Comparison of ENCODE assay signal across 22 cellular contexts in the genomic region with DNA sequence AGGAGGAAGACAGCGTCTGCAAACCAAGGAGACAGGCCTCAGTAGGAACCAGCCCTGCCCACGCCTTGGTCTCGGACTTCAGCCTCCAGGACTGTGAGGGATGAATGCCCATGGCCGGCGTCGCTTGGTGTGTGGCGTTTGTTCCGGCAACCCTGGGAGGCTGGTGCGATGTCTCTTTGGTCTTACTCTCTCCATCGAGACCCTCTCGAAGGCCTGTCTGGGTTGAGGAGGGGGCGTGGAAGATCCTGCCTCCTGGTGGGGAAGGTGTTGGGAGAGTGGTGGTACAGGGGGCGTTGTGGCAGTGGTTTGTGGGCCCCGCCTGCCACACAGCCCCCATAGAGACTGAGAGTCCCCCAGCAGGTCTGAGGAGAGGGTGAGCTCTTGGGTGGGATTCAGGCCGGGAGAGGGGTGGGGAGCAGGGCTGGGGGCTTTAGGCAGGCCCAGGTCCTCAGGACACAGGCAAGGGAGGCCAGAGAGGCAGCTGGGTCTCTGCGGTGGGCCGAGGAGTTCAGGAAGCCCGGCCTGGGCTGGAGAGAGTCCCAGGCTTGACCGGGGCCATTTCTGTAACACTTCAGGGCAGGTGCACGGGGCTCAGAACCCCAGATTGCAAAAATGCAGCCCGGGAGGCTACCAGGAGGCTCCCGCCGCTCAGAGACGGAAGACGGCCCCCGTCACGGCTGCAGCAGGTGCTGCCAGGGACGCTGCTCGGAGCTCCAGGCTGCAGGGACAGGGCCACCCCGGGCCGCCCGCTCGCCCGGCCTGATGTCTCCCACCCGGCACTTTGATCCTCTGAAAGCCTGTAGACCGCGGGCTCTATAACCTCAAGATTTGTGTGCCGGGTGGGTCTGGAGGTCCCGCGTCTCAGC. TPM values are rescaled to one million over a fixed set of nuclear protein-coding genes. Genes with fewer than 3 reads are reported as not detected.
DNase-seq lines count a peak whose midpoint lies in the region; ATAC-seq, FAIRE-seq and TF ChIP-seq lines count a peak whose summit lies in the region.
"Had no signal": no experiment of that assay in that cellular context is flagged by ENCODE, and none has a peak within 500 bp of the region (broad histone marks: within the 10 kb centered on the region; RNA-seq: fewer than 3 reads in every experiment).

No MANE protein-coding gene starts in this region.

- no peak for ATAC-seq in IMR-90 (ENCODE audit: low read depth)
- peak; percentile 29 for ATAC-seq in stimulated activated effector memory CD8-positive, alpha-beta T cell treated with anti-CD3 and anti-CD28 coated beads, Interleukin-12 subunit alpha, Interleukin-12 subunit beta, amount 100 ng/mL, for 72 hours
- ATAC-seq in HG02610 (IDR thresholded peaks at IDR 0.05; ENCODE audit: unreplicated experiment): no peak
- ATAC-seq in activated CD4-positive, alpha-beta T cell treated with anti-CD3 and anti-CD28 coated beads for 36 hours: no peak
- ATAC-seq: HCT116, Right ventricle myocardium inferior had no signal

- no peak overlapping the region for H3K56ac ChIP-seq in IMR-90 (ENCODE audit: extremely low read depth, insufficient read depth, low read length)
- no peak overlapping the region for H3K56ac ChIP-seq in H1 (replicated peaks; ENCODE audit: insufficient read length, low read depth, low read length)

- no peak overlapping the region for H2BK15ac ChIP-seq in IMR-90 (ENCODE audit: low read depth, low read length)
- H2BK15ac ChIP-seq in H1 (ENCODE audit: low read length): no peak overlapping the region

- H3K27me3 Mint-ChIP-seq in activated CD4-positive, alpha-beta T cell treated with anti-CD3 and anti-CD28 coated beads for 36 hours: peaks cover 2% of the 10 kb centered on the region

- intact Hi-C loops in IMR-90 (cut with micrococcal nuclease): no loop called here
- intact Hi-C loops in activated CD4-positive, alpha-beta T cell treated with anti-CD3 and anti-CD28 coated beads for 36 hours (cut with DNase I, micrococcal nuclease): no loop called here

- no peaks in the 10 kb centered on the region for H3K79me2 ChIP-seq in H1 (ENCODE audit: control insufficient read depth in 1 of 2, insufficient read depth in 2 of 2, low read length in 2 of 2)

- H3K79me1 ChIP-seq in IMR-90 (ENCODE audit: low read depth in 1 of 2, low read length in 2 of 2): no peaks in the 10 kb centered on the region
- H3K79me1 ChIP-seq in H1 (ENCODE audit: low read depth, low read length): no peaks in the 10 kb centered on the region

- H4K91ac ChIP-seq in IMR-90 (ENCODE audit: insufficient read depth, low read depth, low read length) (no peak overlapping the region), H1 (replicated peaks; ENCODE audit: insufficient read length, low read length) (no peak overlapping the region)

- no peak for TF ChIP-seq POLR2A in IMR-90 (IDR thresholded peaks at IDR 0.05; ENCODE audit: low read depth, low read length)
- TF ChIP-seq POLR2A in H1 (IDR thresholded peaks at IDR 0.05; ENCODE audit: control extremely low read depth in 1 of 2, low read depth in 2 of 2, low read length in 2 of 2): no peak

- dilution Hi-C loops in IMR-90 (cut with HindIII; ENCODE audit: low sequenced_read_pairs, unreplicated experiment): no loop called here

- H3K4me3 Mint-ChIP-seq in stimulated activated effector memory CD8-positive, alpha-beta T cell treated with anti-CD3 and anti-CD28 coated beads, Interleukin-12 subunit alpha, Interleukin-12 subunit beta, amount 100 ng/mL, for 72 hours: no peak overlapping the region
- no peak overlapping the region for H3K4me3 Mint-ChIP-seq in activated CD4-positive, alpha-beta T cell treated with anti-CD3 and anti-CD28 coated beads for 36 hours
- H3K4me3 Mint-ChIP-seq: CD4-positive, alpha-beta memory T cell had no signal

- TF ChIP-seq RAD21 in IMR-90 (IDR thresholded peaks at IDR 0.05; ENCODE audit: low read length): no peak
- no peak for TF ChIP-seq RAD21 in H1 (IDR thresholded peaks at IDR 0.05 in 1 of 2, conservative IDR thresholded peaks at IDR 0.05 in 1 of 2; ENCODE audit: low read depth in 2 of 2, low read length in 2 of 2)

- no peak overlapping the region for H3K9ac ChIP-seq in IMR-90 (ENCODE audit: low read depth, low read length)
- H3K9ac ChIP-seq in H1 (replicated peaks in 1 of 4; ENCODE audit: extremely low read depth in 1 of 4, low read depth in 3 of 4, low read length in 3 of 4): no peak overlapping the region
- H3K9ac ChIP-seq: GM23248 had no signal

- no peaks in the 10 kb centered on the region for H3K9me1 ChIP-seq in IMR-90 (ENCODE audit: insufficient read depth, low read length)

- no peak overlapping the region for H4K8ac ChIP-seq in IMR-90 (ENCODE audit: low read depth in 2 of 2, low read length in 2 of 2)
- H4K8ac ChIP-seq in H1 (ENCODE audit: extremely low read depth, insufficient read depth, low read length): peak overlapping the region; percentile 38; the same call in 1 of the 2 replicates

- H3K23ac ChIP-seq in IMR-90 (ENCODE audit: low read depth, low read length) (no peak overlapping the region), H1 (ENCODE audit: insufficient read length) (no peak overlapping the region)

- H3K36me3 ChIP-seq in IMR-90 (ENCODE audit: control insufficient read depth, insufficient read depth, low read length): no peaks in the 10 kb centered on the region
- no peaks in the 10 kb centered on the region for H3K36me3 ChIP-seq in H1 (ENCODE audit: control insufficient read depth in 2 of 4, insufficient read depth in 4 of 4, low read length in 3 of 4)

- H2BK120ac ChIP-seq in IMR-90 (ENCODE audit: low read depth, low read length) (no peak overlapping the region), H1 (replicated peaks; ENCODE audit: low read depth, low read length) (no peak overlapping the region)

- POLR2A ChIA-PET in IMR-90 (lab: Charles Lee; ENCODE audit: unreplicated experiment) (no interaction called here), H1 (lab: Charles Lee; ENCODE audit: partially characterized antibody) (interaction anchor here (0.6 to 1.0 kb wide), 2 partner anchors 27 to 865 kb away, joined by 3 read pairs; no protein-coding TSS in a partner anchor)
- POLR2A ChIA-PET in activated CD4-positive, alpha-beta T cell treated with anti-CD3 and anti-CD28 coated beads for 36 hours (lab: Charles Lee): no interaction called here

- H3K27ac ChIP-seq in IMR-90 (ENCODE audit: insufficient read depth, low read length) (no peak overlapping the region), H1 (ENCODE audit: low read depth, low read length) (no peak overlapping the region)
- H3K27ac ChIP-seq: GM23248 had no signal

- H2AK9ac ChIP-seq in IMR-90 (replicated peaks; ENCODE audit: low read depth, low read length, poor library complexity): peak overlapping the region; percentile 65

- WGBS in IMR-90 (ENCODE audit: extremely low coverage in 2 of 2, insufficient read length in 1 of 2), 2 experiments: 63% methylated on average over 24 of the region's 40 CpGs; no CpG with 5 or more reads in 1 of the 2 experiments
- WGBS in H1 (ENCODE audit: extremely low coverage in 1 of 2, insufficient coverage in 1 of 2, insufficient read length in 1 of 2, insufficient replicate concordance in 2 of 2, low coverage in 1 of 2, low lambda C conversion rate in 2 of 2, missing lambda C conversion rate in 1 of 2), 2 experiments: 94% methylated on average over 39 of the region's 40 CpGs; no CpG with 5 or more reads in 1 of the 2 experiments

- H3K4me2 ChIP-seq in IMR-90 (ENCODE audit: low read depth, low read length): no peak overlapping the region
- no peak overlapping the region for H3K4me2 ChIP-seq in H1 (ENCODE audit: insufficient read depth in 1 of 2, low read depth in 2 of 2, low read length in 2 of 2)

- H3K4ac ChIP-seq in IMR-90 (ENCODE audit: low read depth, low read length): no peak overlapping the region
- no peak overlapping the region for H3K4ac ChIP-seq in H1 (replicated peaks; ENCODE audit: insufficient read length, low read depth, low read length)

- no TSS peak for BruUV-seq in IMR-90 (replicated peaks; lab: Mats Ljungman, UMichigan)

- peaks cover 56% of the 10 kb centered on the region for H3K27me3 ChIP-seq in IMR-90 (ENCODE audit: control insufficient read depth, insufficient read depth, low read length)
- no peaks in the 10 kb centered on the region for H3K27me3 ChIP-seq in H1 (replicated peaks in 1 of 4; ENCODE audit: control insufficient read depth in 3 of 4, extremely low read depth in 1 of 4, insufficient read depth in 3 of 4, low read length in 3 of 4)

- H4K5ac ChIP-seq in IMR-90 (ENCODE audit: low read depth, low read length) (no peak overlapping the region), H1 (ENCODE audit: insufficient read length, low read depth, low read length) (no peak overlapping the region)

- H4K20me1 ChIP-seq in IMR-90 (ENCODE audit: insufficient read depth, low read length): no peaks in the 10 kb centered on the region
- H4K20me1 ChIP-seq in H1 (replicated peaks in 1 of 2; ENCODE audit: control insufficient read depth in 1 of 2, insufficient read depth in 2 of 2, low read length in 2 of 2): peaks cover 0 to 1% of the 10 kb centered on the region in 2 experiments

- no peaks in the 10 kb centered on the region for H3K4me1 ChIP-seq in IMR-90 (ENCODE audit: control insufficient read depth, insufficient read depth, low read length)
- H3K4me1 ChIP-seq in H1 (replicated peaks in 1 of 4; ENCODE audit: control insufficient read depth in 3 of 4, insufficient read depth in 4 of 4, low read length in 3 of 4): peaks cover 0 to 6% (median 0%) of the 10 kb centered on the region in 4 experiments; a peak in 3 of 7 replicates

- DNase-seq in D341Med (ENCODE audit: low spot score): peak; percentile 44
- no peak for DNase-seq in IMR-90
- no peak for DNase-seq in H1 (ENCODE audit: low read depth in 1 of 2, low spot score in 2 of 2)
- no peak for DNase-seq in stimulated activated effector memory CD8-positive, alpha-beta T cell treated with anti-CD3 and anti-CD28 coated beads, Interleukin-12 subunit alpha, Interleukin-12 subunit beta, amount 100 ng/mL, for 72 hours (ENCODE audit: low spot score in 2 of 2)
- DNase-seq in activated CD4-positive, alpha-beta T cell treated with anti-CD3 and anti-CD28 coated beads for 36 hours: no peak
- no peak for DNase-seq in cortex of kidney (lab: John Stamatoyannopoulos, UW)
- DNase-seq: CD4-positive, alpha-beta memory T cell; DMS153; GM23248; KBM-7; MM.1S; NCI-H1048; NCI-H1417 treated with DMSO at 0.1 percent for 48 hours; NCI-H187 treated with DMSO at 0.1 percent for 48 hours; NCI-H226; NCI-H510A treated with DMSO at 0.1 percent for 48 hours; NCI-H748 treated with DMSO at 0.1 percent for 48 hours had no signal

- no peak overlapping the region for H2BK12ac ChIP-seq in H1 (ENCODE audit: low read depth, low read length)

- H3K9me3 ChIP-seq in IMR-90 (ENCODE audit: control insufficient read depth, insufficient read depth, low read length) (no peaks in the 10 kb centered on the region), H1 (ENCODE audit: insufficient read depth in 2 of 2, low read depth in 1 of 2, low read length in 1 of 2) (no peaks in the 10 kb centered on the region)

- H3K4me3 ChIP-seq in IMR-90 (ENCODE audit: insufficient read depth, low read depth, low read length) (no peak overlapping the region), H1 (ENCODE audit: extremely low read depth in 1 of 4, insufficient read depth in 2 of 4, low read depth in 3 of 4, low read length in 4 of 4) (no peak overlapping the region)
- H3K4me3 ChIP-seq: GM23248 had no signal

- no peaks in the 10 kb centered on the region for H3K36me3 Mint-ChIP-seq in stimulated activated effector memory CD8-positive, alpha-beta T cell treated with anti-CD3 and anti-CD28 coated beads, Interleukin-12 subunit alpha, Interleukin-12 subunit beta, amount 100 ng/mL, for 72 hours
- H3K36me3 Mint-ChIP-seq in activated CD4-positive, alpha-beta T cell treated with anti-CD3 and anti-CD28 coated beads for 36 hours (ENCODE audit: low read depth): no peaks in the 10 kb centered on the region
- H3K36me3 Mint-ChIP-seq: CD4-positive, alpha-beta memory T cell had no signal

- no peak for TF ChIP-seq EP300 in H1 (IDR thresholded peaks at IDR 0.05; ENCODE audit: borderline replicate concordance in 1 of 2, low read depth in 2 of 2, low read length in 2 of 2)

- no peak overlapping the region for H3K27ac Mint-ChIP-seq in stimulated activated effector memory CD8-positive, alpha-beta T cell treated with anti-CD3 and anti-CD28 coated beads, Interleukin-12 subunit alpha, Interleukin-12 subunit beta, amount 100 ng/mL, for 72 hours
- no peak overlapping the region for H3K27ac Mint-ChIP-seq in activated CD4-positive, alpha-beta T cell treated with anti-CD3 and anti-CD28 coated beads for 36 hours
- H3K27ac Mint-ChIP-seq: CD4-positive, alpha-beta memory T cell had no signal

- no peak for TF ChIP-seq CTCF in IMR-90 (conservative IDR thresholded peaks at IDR 0.05; ENCODE audit: low read depth, low read length)
- no peak for TF ChIP-seq CTCF in H1 (IDR thresholded peaks at IDR 0.05; ENCODE audit: control extremely low read depth in 1 of 3, insufficient read depth in 1 of 3, low read depth in 1 of 3, low read length in 3 of 3)

- in situ Hi-C loops in IMR-90 (cut with MboI; ENCODE audit: low sequenced_read_pairs): loop anchor here (10.0 kb wide), 1 partner anchor 721 kb away; no protein-coding TSS in a partner anchor

- H3K14ac ChIP-seq in IMR-90 (replicated peaks; ENCODE audit: low read depth, low read length) (no peak overlapping the region), H1 (ENCODE audit: insufficient read length) (no peak overlapping the region)

- H2AFZ ChIP-seq in IMR-90 (replicated peaks; ENCODE audit: low read length, poor library complexity) (peak overlapping the region; percentile 32), H1 (ENCODE audit: low read length) (no peak overlapping the region)
- H2AFZ ChIP-seq: GM23248 had no signal

- H2BK20ac ChIP-seq in IMR-90 (ENCODE audit: low read depth, low read length) (no peak overlapping the region), H1 (ENCODE audit: low read length) (no peak overlapping the region)

- H3K4me1 Mint-ChIP-seq in stimulated activated effector memory CD8-positive, alpha-beta T cell treated with anti-CD3 and anti-CD28 coated beads, Interleukin-12 subunit alpha, Interleukin-12 subunit beta, amount 100 ng/mL, for 72 hours: peaks cover 6% of the 10 kb centered on the region
- H3K4me1 Mint-ChIP-seq in activated CD4-positive, alpha-beta T cell treated with anti-CD3 and anti-CD28 coated beads for 36 hours: no peaks in the 10 kb centered on the region

- no peak for FAIRE-seq in H1 (lab: Jason Lieb, UNC)
- FAIRE-seq: GM12891, RCC 7860 had no signal

- no peaks in the 10 kb centered on the region for H3K9me3 Mint-ChIP-seq in stimulated activated effector memory CD8-positive, alpha-beta T cell treated with anti-CD3 and anti-CD28 coated beads, Interleukin-12 subunit alpha, Interleukin-12 subunit beta, amount 100 ng/mL, for 72 hours
- H3K9me3 Mint-ChIP-seq in activated CD4-positive, alpha-beta T cell treated with anti-CD3 and anti-CD28 coated beads for 36 hours (ENCODE audit: low read depth): no peaks in the 10 kb centered on the region
- H3K9me3 Mint-ChIP-seq: CD4-positive, alpha-beta memory T cell had no signal

- H3K18ac ChIP-seq in IMR-90 (ENCODE audit: low read depth, low read length): no peak overlapping the region
- H3K18ac ChIP-seq in H1 (ENCODE audit: extremely low read depth, low read length): no peak overlapping the region

- no peak overlapping the region for H2AK5ac ChIP-seq in IMR-90 (ENCODE audit: low read depth, low read length)
- H2AK5ac ChIP-seq in H1 (ENCODE audit: low read depth, low read length): no peak overlapping the region

- no peaks in the 10 kb centered on the region; the same call in 1 of the 2 replicates for H3K23me2 ChIP-seq in H1 (ENCODE audit: low read depth, low read length)

- no peak overlapping the region for H2BK5ac ChIP-seq in IMR-90 (ENCODE audit: low read depth, low read length, poor library complexity, severe bottlenecking)
- H2BK5ac ChIP-seq in H1 (ENCODE audit: low read depth, low read length): no peak overlapping the region

- CTCF ChIA-PET in IMR-90 (lab: Yijun Ruan, JAX) (no interaction called here), H1 (lab: Charles Lee; ENCODE audit: partially characterized antibody) (interaction anchor here (0.6 to 2.3 kb wide), 4 partner anchors 13 to 119 kb away, joined by 3 to 5 read pairs (median 4); no protein-coding TSS in a partner anchor)
- CTCF ChIA-PET in activated CD4-positive, alpha-beta T cell treated with anti-CD3 and anti-CD28 coated beads for 36 hours (lab: Charles Lee): interaction anchor here (0.6 kb wide), 1 partner anchor 738 kb away, joined by 3 read pairs; no protein-coding TSS in a partner anchor

RNA-seq across cellular contexts. Expression of gene PSMG3, which starts 33.7 kb away (rescaled TPM):
- 30.6 and 37.3 TPM in 2 replicates for total RNA-seq in IMR-90 (2012; rRNA removed)
- polyA plus RNA-seq in IMR-90 (2012; rRNA removed) (52.5 and 54.1 TPM in 2 replicates), H1 (2011; rRNA removed) (62.0 and 69.8 TPM in 2 replicates)
- polyA plus RNA-seq in IMR-90 (2012; cell fraction: cytosol; rRNA removed): 44.0 and 63.2 TPM in 2 replicates
- polyA plus RNA-seq in IMR-90 (2012; cell fraction: nucleus; rRNA removed; ENCODE audit: low replicate concordance): 74.3 and 81.9 TPM in 2 replicates
- total RNA-seq in H1 (2021; fragmentation: NEBNext Ultra II Directional; extraction: Animal tissue kit (Norgen Biotek cat#: 25700)): 30.2 and 32.0 TPM in 2 replicates
- polyA plus RNA-seq in H1 (2011; cell fraction: cytosol; rRNA removed): 85.4 TPM
- polyA plus RNA-seq in H1 (2011; cell fraction: nucleus; rRNA removed): 57.2 TPM
- polyA plus RNA-seq in H1 (2012, experiment 1 of 2): 36.8 to 57.3 TPM (median 50.2 TPM) in 4 replicates
- 57.9 TPM for polyA plus RNA-seq in H1 (2012, experiment 2 of 2)
- polyA plus RNA-seq in H1 (2013, experiment 1 of 2): 21.9 TPM
- 20.0 TPM for polyA plus RNA-seq in H1 (2013, experiment 2 of 2)
- polyA minus RNA-seq in H1 (2011; rRNA and poly(A)+ RNA removed): 10.6 and 11.2 TPM in 2 replicates
- 13.8 TPM for polyA minus RNA-seq in H1 (2011; cell fraction: cytosol; rRNA and poly(A)+ RNA removed)
- polyA minus RNA-seq in H1 (2011; cell fraction: nucleus; rRNA and poly(A)+ RNA removed): 9.8 TPM
- total RNA-seq in activated CD4-positive, alpha-beta T cell treated with anti-CD3 and anti-CD28 coated beads for 36 hours: 10 to 100 TPM; 21.4 to 33.0 TPM

RNA-seq across cellular contexts. Expression of gene TMEM184A, which starts 47.6 kb away (rescaled TPM):
- 0.28 and 0.36 TPM in 2 replicates for total RNA-seq in IMR-90 (2012; rRNA removed)
- polyA plus RNA-seq in IMR-90 (2012; rRNA removed): 1.9 TPM in 2 replicates
- 0.74 and 1.2 TPM in 2 replicates for polyA plus RNA-seq in IMR-90 (2012; cell fraction: cytosol; rRNA removed)
- polyA plus RNA-seq in IMR-90 (2012; cell fraction: nucleus; rRNA removed; ENCODE audit: low replicate concordance): 4.1 and 11.5 TPM in 2 replicates
- total RNA-seq in H1 (2021; fragmentation: NEBNext Ultra II Directional; extraction: Animal tissue kit (Norgen Biotek cat#: 25700)): 1.5 and 1.8 TPM in 2 replicates
- polyA plus RNA-seq in H1 (2011; rRNA removed): 2.1 and 3.0 TPM in 2 replicates
- 2.0 TPM for polyA plus RNA-seq in H1 (2011; cell fraction: cytosol; rRNA removed)
- 11.1 TPM for polyA plus RNA-seq in H1 (2011; cell fraction: nucleus; rRNA removed)
- polyA plus RNA-seq in H1 (2012, experiment 1 of 2): 1.0 to 1.7 TPM (median 1.3 TPM) in 4 replicates
- polyA plus RNA-seq in H1 (2012, experiment 2 of 2): 0.89 TPM
- polyA plus RNA-seq in H1 (2013, experiment 1 of 2): 1.6 TPM
- polyA plus RNA-seq in H1 (2013, experiment 2 of 2): 1.3 TPM
- polyA minus RNA-seq in H1 (2011; rRNA and poly(A)+ RNA removed): 1.5 and 2.9 TPM in 2 replicates
- 2.5 TPM for polyA minus RNA-seq in H1 (2011; cell fraction: cytosol; rRNA and poly(A)+ RNA removed)
- polyA minus RNA-seq in H1 (2011; cell fraction: nucleus; rRNA and poly(A)+ RNA removed): 5.4 TPM
- under 1 TPM; 0.05 to 0.14 TPM for total RNA-seq in activated CD4-positive, alpha-beta T cell treated with anti-CD3 and anti-CD28 coated beads for 36 hours
- total RNA-seq: CD4-positive, alpha-beta memory T cell; GM23248 had no signal
- polyA plus RNA-seq: CD4-positive, alpha-beta memory T cell; GM23248 had no signal
